In genomic region chr14:40656301-40656700, GRCh38 we compare ENCODE assay signal across 17 cellular contexts.
DNase-seq lines count a peak whose midpoint lies in the region; ATAC-seq and TF ChIP-seq lines count a peak whose summit lies in the region.
"Had no signal": no experiment of that assay in that cellular context is flagged by ENCODE, and none has a peak within 500 bp of the region (broad histone marks: within the 10 kb centered on the region; RNA-seq: fewer than 3 reads in every experiment).

No MANE protein-coding gene starts in this region.

- DNase-seq in SHP77 (lab: John Stamatoyannopoulos, UW) (peak; percentile 12 to 16), SHP77 treated with DMSO at 0.1 percent for 48 hours (lab: John Stamatoyannopoulos, UW) (no peak), NCI-H2196 (lab: John Stamatoyannopoulos, UW; ENCODE audit: unreplicated experiment) (peak; percentile 10), SW480 (ENCODE audit: low spot score) (peak; percentile 40), activated gamma-delta T cell (lab: John Stamatoyannopoulos, UW) (no peak), omental fat pad (ENCODE audit: low spot score) (no peak)
- no peak for DNase-seq in activated CD4-positive, alpha-beta T cell treated with anti-CD3 and anti-CD28 coated beads for 4 hours
- DNase-seq: ACHN; CD4-positive, alpha-beta T cell; HFFc6; KBM-7; NCI-H1048; NCI-H524; PC-9; T-helper 17 cell had no signal

- ATAC-seq in omental fat pad (ENCODE audit: low FRiP score) = no peak
- ATAC-seq: Right ventricle myocardium inferior, SK-N-SH treated with all-trans-retinoic acid at 6 μM for 48 hours, T-helper 17 cell had no signal

- TF ChIP-seq CTCF in omental fat pad (IDR thresholded peaks at IDR 0.05) = no peak

Comparison
In these comparisons a context has a peak if more than half of its experiments do, and no peak if none do; other contexts are left out.
1. DNase-seq: peak in SHP77 (2 of 2), NCI-H2196 (single experiment) and SW480 (single experiment); none in SHP77 treated with DMSO at 0.1 percent for 48 hours (single experiment), activated gamma-delta T cell (single experiment), activated CD4-positive, alpha-beta T cell treated with anti-CD3 and anti-CD28 coated beads for 4 hours (0 of 2) and omental fat pad (single experiment).